19 cellular contexts compared by ENCODE assay signal in genomic region chr20:14800743-14801425, GRCh38.
DNase-seq lines count a peak whose midpoint lies in the region; ATAC-seq, FAIRE-seq and TF ChIP-seq lines count a peak whose summit lies in the region.
"Had no signal": no experiment of that assay in that cellular context is flagged by ENCODE, and none has a peak within 500 bp of the region (broad histone marks: within the 10 kb centered on the region; RNA-seq: fewer than 3 reads in every experiment).

No MANE protein-coding gene starts in this region.

- peaks cover 28% of the 10 kb centered on the region for H3K4me1 Mint-ChIP-seq in glutamatergic neuron (ENCODE audit: low read depth, unreplicated experiment)
- H3K4me1 Mint-ChIP-seq in activated T-cell treated with anti-CD3 and anti-CD28 coated beads, Interleukin-2, amount 50 U/mL, for 72 hours (ENCODE audit: low read depth), result no peaks in the 10 kb centered on the region
- H3K4me1 Mint-ChIP-seq: B cell; CD14-positive monocyte; CD8-positive, alpha-beta memory T cell had no signal

- no peak for FAIRE-seq in RCC 7860 (lab: Jason Lieb, UNC)
- FAIRE-seq: A204.1, GM12891 had no signal

- ATAC-seq in activated T-cell treated with anti-CD3 and anti-CD28 coated beads, Interleukin-2, amount 50 U/mL, for 72 hours (replicated peaks in 1 of 2), result no peak
- ATAC-seq: GM23338 had no signal

- H3K4me1 ChIP-seq in BE2C, result peaks cover 21% of the 10 kb centered on the region
- H3K4me1 ChIP-seq: BLaER1 treated with 17β-estradiol and CSF1 and Interleukin-3, amounts not matched to agents 10 nM and 100 nM; HAP-1 had no signal

- H3K36me3 Mint-ChIP-seq in glutamatergic neuron (ENCODE audit: unreplicated experiment), result no peaks in the 10 kb centered on the region
- H3K36me3 Mint-ChIP-seq in activated T-cell treated with anti-CD3 and anti-CD28 coated beads, Interleukin-2, amount 50 U/mL, for 72 hours (ENCODE audit: insufficient read depth in 2 of 2), result no peaks in the 10 kb centered on the region
- H3K36me3 Mint-ChIP-seq: CD14-positive monocyte; CD8-positive, alpha-beta memory T cell had no signal

- peak overlapping the region; percentile 41 for H3K27ac Mint-ChIP-seq in glutamatergic neuron (ENCODE audit: unreplicated experiment)
- H3K27ac Mint-ChIP-seq in activated T-cell treated with anti-CD3 and anti-CD28 coated beads, Interleukin-2, amount 50 U/mL, for 72 hours, result no peak overlapping the region
- H3K27ac Mint-ChIP-seq: B cell; CD14-positive monocyte; CD4-positive, alpha-beta T cell; CD8-positive, alpha-beta memory T cell; GM23338; HFFc6 had no signal

- no peaks in the 10 kb centered on the region for H3K36me3 ChIP-seq in BE2C
- H3K36me3 ChIP-seq: BLaER1 treated with 17β-estradiol and CSF1 and Interleukin-3, amounts not matched to agents 10 nM and 100 nM; HAP-1 had no signal

- peak overlapping the region; percentile 27 for H3K4me3 ChIP-seq in BE2C (ENCODE audit: low read depth, low read length)
- H3K4me3 ChIP-seq: BLaER1 treated with 17β-estradiol and CSF1 and Interleukin-3, amounts not matched to agents 10 nM and 100 nM; GM23338; HAP-1 had no signal

- H3K4me3 Mint-ChIP-seq in glutamatergic neuron (ENCODE audit: unreplicated experiment), result peak overlapping the region; percentile 50
- no peak overlapping the region for H3K4me3 Mint-ChIP-seq in activated T-cell treated with anti-CD3 and anti-CD28 coated beads, Interleukin-2, amount 50 U/mL, for 72 hours
- H3K4me3 Mint-ChIP-seq: B cell; CD14-positive monocyte; CD4-positive, alpha-beta T cell; CD8-positive, alpha-beta memory T cell; GM23338; HFFc6 had no signal

- no peaks in the 10 kb centered on the region; the same call in 1 of the 2 replicates for H3K9me3 ChIP-seq in BE2C
- H3K9me3 ChIP-seq: HAP-1 had no signal

- H3K27me3 ChIP-seq in BE2C, result no peaks in the 10 kb centered on the region
- H3K27me3 ChIP-seq: BLaER1 treated with 17β-estradiol and CSF1 and Interleukin-3, amounts not matched to agents 10 nM and 100 nM had no signal

- H3K27me3 Mint-ChIP-seq in glutamatergic neuron (ENCODE audit: unreplicated experiment), result peaks cover 2% of the 10 kb centered on the region
- H3K27me3 Mint-ChIP-seq in activated T-cell treated with anti-CD3 and anti-CD28 coated beads, Interleukin-2, amount 50 U/mL, for 72 hours (ENCODE audit: low read depth), result no peaks in the 10 kb centered on the region
- H3K27me3 Mint-ChIP-seq: CD4-positive, alpha-beta T cell; CD8-positive, alpha-beta memory T cell had no signal

- peaks cover 2% of the 10 kb centered on the region for H3K9me3 Mint-ChIP-seq in glutamatergic neuron (ENCODE audit: unreplicated experiment)
- H3K9me3 Mint-ChIP-seq in activated T-cell treated with anti-CD3 and anti-CD28 coated beads, Interleukin-2, amount 50 U/mL, for 72 hours, result peaks cover 2 to 12% of the 10 kb centered on the region in 2 donors
- H3K9me3 Mint-ChIP-seq: CD4-positive, alpha-beta T cell had no signal

- peak; percentile 72 for DNase-seq in BE2C
- peak; percentile 98 for DNase-seq in SK-N-DZ (ENCODE audit: low spot score)
- DNase-seq in glutamatergic neuron, result no peak
- no peak for DNase-seq in HUDEP-2 (lab: John Stamatoyannopoulos, UW; ENCODE audit: unreplicated experiment in 76 of 76)
- no peak for DNase-seq in activated T-cell treated with anti-CD3 and anti-CD28 coated beads, Interleukin-2, amount 50 U/mL, for 72 hours
- no peak for DNase-seq in RCC 7860 (ENCODE audit: low spot score)
- DNase-seq: CD4-positive, alpha-beta T cell; CD8-positive, alpha-beta memory T cell; DMS53; DMS79 treated with DMSO at 0.1 percent for 48 hours; GF-D8; HFFc6 had no signal

- TF ChIP-seq CTCF in BE2C (IDR thresholded peaks at IDR 0.05; ENCODE audit: low read depth, low read length) (no peak), glutamatergic neuron (IDR thresholded peaks at IDR 0.05; ENCODE audit: partially characterized antibody, unreplicated experiment) (no peak)

Comparison
In these comparisons a context has a peak if more than half of its experiments do, and no peak if none do; other contexts are left out.
1. DNase-seq: peak in BE2C (single experiment) and SK-N-DZ (single experiment); none in glutamatergic neuron (single experiment), HUDEP-2 (0 of 76), activated T-cell treated with anti-CD3 and anti-CD28 coated beads, Interleukin-2, amount 50 U/mL, for 72 hours (0 of 2) and RCC 7860 (single experiment).